ENCODE assay signal across 15 cellular contexts in the genomic region with DNA sequence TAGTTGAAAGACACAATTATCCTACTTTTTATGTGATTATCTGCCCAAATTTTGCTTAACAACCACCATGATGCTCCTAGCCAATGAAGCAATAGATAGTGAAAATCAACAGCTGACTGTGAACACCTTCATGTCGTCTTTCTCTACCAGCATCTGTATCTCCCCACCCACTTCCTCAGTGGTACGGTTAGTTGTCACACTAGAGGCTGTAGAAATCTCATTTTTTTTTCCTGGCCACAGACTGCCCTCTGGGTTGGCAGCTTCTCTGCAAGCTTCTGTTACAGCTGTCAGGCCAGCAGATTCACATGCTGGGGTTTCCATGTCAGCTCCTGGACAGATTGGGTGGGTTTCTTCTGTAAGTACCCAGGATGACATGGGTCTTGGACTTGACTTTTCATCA. TPM values are rescaled to one million over a fixed set of nuclear protein-coding genes. Genes with fewer than 3 reads are reported as not detected.
DNase-seq lines count a peak whose midpoint lies in the region; ATAC-seq and TF ChIP-seq lines count a peak whose summit lies in the region.
"Had no signal": no experiment of that assay in that cellular context is flagged by ENCODE, and none has a peak within 500 bp of the region (broad histone marks: within the 10 kb centered on the region; RNA-seq: fewer than 3 reads in every experiment).

No MANE protein-coding gene starts in this region.

- no peaks in the 10 kb centered on the region for H3K27me3 Mint-ChIP-seq in activated CD4-positive, alpha-beta T cell treated with anti-CD3 and anti-CD28 coated beads for 36 hours
- no peaks in the 10 kb centered on the region for H3K27me3 Mint-ChIP-seq in activated CD4-positive, alpha-beta memory T cell treated with anti-CD3 and anti-CD28 coated beads for 36 hours
- no peaks in the 10 kb centered on the region for H3K27me3 Mint-ChIP-seq in naive thymus-derived CD8-positive, alpha-beta T cell

- peak; percentile 38 for ATAC-seq in activated CD4-positive, alpha-beta T cell treated with anti-CD3 and anti-CD28 coated beads for 36 hours
- ATAC-seq in GM18517 (IDR thresholded peaks at IDR 0.05; ENCODE audit: unreplicated experiment) (peak; percentile 42), Right ventricle myocardium inferior (no peak)
- peak; percentile 58 to 64 for ATAC-seq in naive thymus-derived CD8-positive, alpha-beta T cell
- ATAC-seq: A549 had no signal

- no peak for TF ChIP-seq CTCF in foreskin fibroblast (IDR thresholded peaks at IDR 0.05; ENCODE audit: low read depth, low read length)

- peaks cover 57% of the 10 kb centered on the region for H3K4me1 Mint-ChIP-seq in activated CD4-positive, alpha-beta T cell treated with anti-CD3 and anti-CD28 coated beads for 36 hours
- H3K4me1 Mint-ChIP-seq in activated CD4-positive, alpha-beta memory T cell treated with anti-CD3 and anti-CD28 coated beads for 36 hours (ENCODE audit: low read depth), result peaks cover 75% of the 10 kb centered on the region
- peaks cover 28 to 74% (median 65%) of the 10 kb centered on the region in 4 donors for H3K4me1 Mint-ChIP-seq in naive thymus-derived CD8-positive, alpha-beta T cell
- H3K4me1 Mint-ChIP-seq: nephron had no signal

- peak overlapping the region; percentile 6 for H3K27ac Mint-ChIP-seq in activated CD4-positive, alpha-beta T cell treated with anti-CD3 and anti-CD28 coated beads for 36 hours
- peak overlapping the region; percentile 40 for H3K27ac Mint-ChIP-seq in activated CD4-positive, alpha-beta memory T cell treated with anti-CD3 and anti-CD28 coated beads for 36 hours
- peak overlapping the region in 9 of 10 donors; percentile 28 to 90 (median 76) for H3K27ac Mint-ChIP-seq in naive thymus-derived CD8-positive, alpha-beta T cell
- H3K27ac Mint-ChIP-seq: nephron had no signal

- no peak overlapping the region for H3K4me3 ChIP-seq in foreskin fibroblast (ENCODE audit: low read depth in 1 of 2, low read length in 2 of 2)
- H3K4me3 ChIP-seq: A549, GM23248 had no signal

- intact Hi-C loops in activated CD4-positive, alpha-beta T cell treated with anti-CD3 and anti-CD28 coated beads for 36 hours (cut with DNase I, micrococcal nuclease), result no loop called here
- intact Hi-C loops in activated CD4-positive, alpha-beta memory T cell treated with anti-CD3 and anti-CD28 coated beads for 36 hours (cut with micrococcal nuclease), result no loop called here
- intact Hi-C loops in Right ventricle myocardium inferior (cut with DNase I), result no loop called here

- POLR2A ChIA-PET in activated CD4-positive, alpha-beta T cell treated with anti-CD3 and anti-CD28 coated beads for 36 hours (lab: Charles Lee), result interaction anchor here (0.6 kb wide), 1 partner anchor 25 kb away, joined by 5 read pairs; no protein-coding TSS in a partner anchor
- POLR2A ChIA-PET in activated CD4-positive, alpha-beta memory T cell treated with anti-CD3 and anti-CD28 coated beads for 36 hours (lab: Charles Lee), result interaction anchor here (1.1 to 1.6 kb wide), 4 partner anchors 10 to 24 kb away, joined by 3 to 15 read pairs (median 4); no protein-coding TSS in a partner anchor
- POLR2A ChIA-PET in naive thymus-derived CD8-positive, alpha-beta T cell (lab: Charles Lee), result interaction anchor here (0.9 to 2.7 kb wide), 2 partner anchors 11 to 22 kb away, joined by 6 to 10 read pairs; no protein-coding TSS in a partner anchor

- H3K9me3 Mint-ChIP-seq in activated CD4-positive, alpha-beta T cell treated with anti-CD3 and anti-CD28 coated beads for 36 hours (ENCODE audit: low read depth), result no peaks in the 10 kb centered on the region
- H3K9me3 Mint-ChIP-seq in activated CD4-positive, alpha-beta memory T cell treated with anti-CD3 and anti-CD28 coated beads for 36 hours, result no peaks in the 10 kb centered on the region
- H3K9me3 Mint-ChIP-seq in naive thymus-derived CD8-positive, alpha-beta T cell, result no peaks in the 10 kb centered on the region
- H3K9me3 Mint-ChIP-seq: nephron had no signal

- peak; percentile 27 for DNase-seq in activated CD4-positive, alpha-beta T cell treated with anti-CD3 and anti-CD28 coated beads for 36 hours
- DNase-seq in activated CD4-positive, alpha-beta T cell treated with anti-CD3 and anti-CD28 coated beads, Interleukin-2, amount 50 U/mL, for 1 hour, result no peak
- DNase-seq in activated CD4-positive, alpha-beta memory T cell treated with anti-CD3 and anti-CD28 coated beads for 36 hours, result no peak
- DNase-seq in naive thymus-derived CD8-positive, alpha-beta T cell, result peak in 3 of 10 donors; percentile 24 to 41 (median 26)
- no peak for DNase-seq in NCI-H774 (lab: John Stamatoyannopoulos, UW)
- no peak for DNase-seq in foreskin fibroblast
- DNase-seq in Right ventricle myocardium inferior (ENCODE audit: missing footprints), result no peak
- DNase-seq: activated CD4-positive, alpha-beta T cell treated with anti-CD3 and anti-CD28 coated beads for 48 hours; GM23248; mammary epithelial cell; NCI-H1417; stimulated activated CD4-positive, alpha-beta T cell treated with anti-CD3 and anti-CD28 coated beads, Interleukin-15, amount 100 ng/mL, for 24 hours had no signal

- H3K36me3 Mint-ChIP-seq in activated CD4-positive, alpha-beta T cell treated with anti-CD3 and anti-CD28 coated beads for 36 hours (ENCODE audit: low read depth), result peaks cover 39% of the 10 kb centered on the region
- H3K36me3 Mint-ChIP-seq in activated CD4-positive, alpha-beta memory T cell treated with anti-CD3 and anti-CD28 coated beads for 36 hours, result peaks cover 37% of the 10 kb centered on the region
- peaks cover 3 to 72% (median 30%) of the 10 kb centered on the region in 3 donors for H3K36me3 Mint-ChIP-seq in naive thymus-derived CD8-positive, alpha-beta T cell

- CTCF ChIA-PET in activated CD4-positive, alpha-beta T cell treated with anti-CD3 and anti-CD28 coated beads for 36 hours (lab: Charles Lee), result interaction anchor here (0.8 to 1.3 kb wide), 5 partner anchors 11 to 76 kb away, joined by 3 to 4 read pairs (median 3); a partner anchor contains a TSS
- CTCF ChIA-PET in activated CD4-positive, alpha-beta memory T cell treated with anti-CD3 and anti-CD28 coated beads for 36 hours (lab: Charles Lee), result interaction anchor here (1.0 to 1.5 kb wide), 3 partner anchors 11 to 74 kb away, joined by 4 to 9 read pairs (median 8); no protein-coding TSS in a partner anchor

- H3K4me3 Mint-ChIP-seq in activated CD4-positive, alpha-beta T cell treated with anti-CD3 and anti-CD28 coated beads for 36 hours, result no peak overlapping the region
- H3K4me3 Mint-ChIP-seq in activated CD4-positive, alpha-beta memory T cell treated with anti-CD3 and anti-CD28 coated beads for 36 hours, result no peak overlapping the region
- H3K4me3 Mint-ChIP-seq in naive thymus-derived CD8-positive, alpha-beta T cell, result peak overlapping the region in 8 of 10 donors; percentile 8 to 64 (median 54)
- H3K4me3 Mint-ChIP-seq: nephron had no signal

RNA-seq across cellular contexts. Expression of a gene that starts 24.4 kb away (rescaled TPM):
- 10 to 100 TPM; 48.8 to 59.5 TPM for total RNA-seq in activated CD4-positive, alpha-beta T cell treated with anti-CD3 and anti-CD28 coated beads for 36 hours
- total RNA-seq in activated CD4-positive, alpha-beta memory T cell treated with anti-CD3 and anti-CD28 coated beads for 36 hours, result 10 to 100 TPM; 52.4 to 52.6 TPM
- 100 to 1,000 TPM; 134 to 137 TPM for total RNA-seq in naive thymus-derived CD8-positive, alpha-beta T cell
- polyA plus RNA-seq in naive thymus-derived CD8-positive, alpha-beta T cell, result 10 to 100 TPM; 63.2 to 75.8 (median 73.7) TPM
- total RNA-seq in Right ventricle myocardium inferior, result 0.76 TPM

Comparison
In these comparisons a context has a peak if more than half of its experiments do, and no peak if none do; other contexts are left out.
1. H3K27ac Mint-ChIP-seq: peak in every context shown above with its lines; median percentile 76 in naive thymus-derived CD8-positive, alpha-beta T cell; 40 in activated CD4-positive, alpha-beta memory T cell treated with anti-CD3 and anti-CD28 coated beads for 36 hours; 6 in activated CD4-positive, alpha-beta T cell treated with anti-CD3 and anti-CD28 coated beads for 36 hours.
2. H3K4me3 Mint-ChIP-seq: peak in naive thymus-derived CD8-positive, alpha-beta T cell (8 of 10); none in activated CD4-positive, alpha-beta T cell treated with anti-CD3 and anti-CD28 coated beads for 36 hours (single experiment) and activated CD4-positive, alpha-beta memory T cell treated with anti-CD3 and anti-CD28 coated beads for 36 hours (single experiment).
3. RNA of a gene that starts 24.4 kb away (total RNA-seq): 134 to 137 TPM in naive thymus-derived CD8-positive, alpha-beta T cell, 48.8 to 59.5 TPM in activated CD4-positive, alpha-beta T cell treated with anti-CD3 and anti-CD28 coated beads for 36 hours and 52.4 to 52.6 TPM in activated CD4-positive, alpha-beta memory T cell treated with anti-CD3 and anti-CD28 coated beads for 36 hours; 0.76 TPM in Right ventricle myocardium inferior (single experiment); every median in the first group is over 10 times any median in the second.